8 cellular contexts compared by ENCODE assay signal in the genomic region with DNA sequence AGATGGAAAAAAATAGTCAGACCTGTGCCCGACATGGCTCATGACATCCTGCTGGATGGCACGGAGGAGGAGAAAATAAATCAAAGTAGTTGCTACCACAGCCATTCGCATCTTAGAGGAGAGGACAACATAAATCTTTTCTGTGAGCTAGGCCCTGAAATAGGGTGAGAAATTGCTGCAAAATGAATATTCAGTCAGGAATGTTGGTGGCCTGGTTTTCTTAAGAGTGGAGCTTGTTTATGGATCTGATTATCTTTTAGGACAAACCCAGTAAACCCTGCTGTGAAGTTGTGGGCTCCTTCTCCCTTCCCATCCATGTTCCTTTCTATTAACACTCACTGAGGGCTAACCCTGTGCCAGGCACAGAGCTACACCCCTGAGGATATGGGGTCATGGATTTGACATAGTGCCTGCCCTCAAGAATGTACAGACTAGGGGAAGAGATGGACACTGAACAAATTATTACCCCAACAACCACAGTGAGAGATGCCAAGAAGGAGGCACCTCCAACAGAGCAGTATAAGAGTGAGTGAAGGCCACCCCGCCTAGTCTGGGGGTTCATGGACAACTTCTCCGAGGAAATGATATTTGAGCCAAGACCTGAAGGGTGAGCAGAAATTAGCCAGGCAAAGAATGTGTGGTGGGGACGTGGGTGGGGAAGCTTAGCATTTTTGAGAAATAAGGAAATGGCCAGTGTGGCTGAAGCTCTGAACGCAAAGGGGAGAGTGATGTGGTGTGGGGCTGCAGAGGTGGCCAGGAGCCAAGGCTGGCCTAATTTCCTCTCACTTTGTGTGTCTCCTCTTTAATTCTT.
DNase-seq lines count a peak whose midpoint lies in the region; ATAC-seq and TF ChIP-seq lines count a peak whose summit lies in the region.

No MANE protein-coding gene starts in this region.

- WGBS in body of pancreas, 2 donors = 80 to 82% methylated on average over 7 of the region's 7 CpGs

- POLR2A ChIA-PET in T-cell (lab: Charles Lee) = interaction anchor here in 1 of 2 donors (0.6 kb wide), 1 partner anchor 9 kb away, joined by 5 read pairs; no protein-coding TSS in a partner anchor

- H3K36me3 ChIP-seq in body of pancreas (replicated peaks in 1 of 2; ENCODE audit: insufficient read depth in 1 of 2, low read depth in 2 of 2) = no peaks in the 10 kb centered on the region
- no peaks in the 10 kb centered on the region for H3K36me3 ChIP-seq in MG63

- H3K4me3 Mint-ChIP-seq in nephron (no peak overlapping the region), T-cell (no peak overlapping the region)

- H3K27me3 ChIP-seq in body of pancreas = no peaks in the 10 kb centered on the region
- H3K27me3 ChIP-seq in MG63 = no peaks in the 10 kb centered on the region

- CTCF ChIA-PET in T-cell (lab: Charles Lee) = interaction anchor here (0.6 to 5.0 kb wide), 6 partner anchors 51 to 751 kb away, joined by 3 to 25 read pairs (median 6); no protein-coding TSS in a partner anchor

- peak overlapping the region in 1 of 4 donors; percentile 7 for H3K27ac ChIP-seq in body of pancreas

- TF ChIP-seq CTCF in body of pancreas (IDR thresholded peaks at IDR 0.05) (no peak), nephron (IDR thresholded peaks at IDR 0.05; ENCODE audit: unreplicated experiment in 3 of 3) (no peak)

- no peak for TF ChIP-seq POLR2A in body of pancreas (IDR thresholded peaks at IDR 0.05)

- H3K9me3 Mint-ChIP-seq in nephron = no peaks in the 10 kb centered on the region
- H3K9me3 Mint-ChIP-seq in T-cell = no peaks in the 10 kb centered on the region

- intact Hi-C loops in body of pancreas (cut with DNase I) = no loop called here

- H3K9me3 ChIP-seq in body of pancreas (no peaks in the 10 kb centered on the region), MG63 (no peaks in the 10 kb centered on the region)

- H3K27me3 Mint-ChIP-seq in nephron (ENCODE audit: low read depth) = peaks cover 10% of the 10 kb centered on the region
- H3K27me3 Mint-ChIP-seq in T-cell = peaks cover 0 to 1% of the 10 kb centered on the region in 2 donors

- H3K27ac Mint-ChIP-seq in nephron (peak overlapping the region in 2 of 3 experiments; percentile 17 to 50), T-cell (no peak overlapping the region)

- H3K4me3 ChIP-seq in body of pancreas (no peak overlapping the region), MG63 (no peak overlapping the region)

- peak; percentile 9 for ATAC-seq in body of pancreas
- ATAC-seq in T-cell (replicated peaks in 1 of 4) = no peak

- H3K36me3 Mint-ChIP-seq in nephron (ENCODE audit: low read depth) (no peaks in the 10 kb centered on the region), T-cell (no peaks in the 10 kb centered on the region)

- DNase-seq in A172 (ENCODE audit: low spot score) (peak; percentile 91), HCEC 1CT (peak; percentile 38), body of pancreas (peak in 2 of 4 donors; percentile 12 to 58), 8988T (no peak), T-cell (no peak), MG63 (no peak), NCI-H1092 treated with DMSO at 0.1 percent for 48 hours (lab: John Stamatoyannopoulos, UW) (no peak)

- peaks cover 42% of the 10 kb centered on the region for H3K4me1 Mint-ChIP-seq in nephron
- peaks cover 0 to 8% (median 5%) of the 10 kb centered on the region in 3 donors for H3K4me1 Mint-ChIP-seq in T-cell

- H3K4me1 ChIP-seq in body of pancreas = peaks cover 8% of the 10 kb centered on the region

Comparison
In these comparisons a context has a peak if more than half of its experiments do, and no peak if none do; other contexts are left out.
1. DNase-seq: peak in A172 (single experiment) and HCEC 1CT (single experiment); none in 8988T (single experiment), T-cell (0 of 34), MG63 (single experiment) and NCI-H1092 treated with DMSO at 0.1 percent for 48 hours (single experiment).
2. H3K27ac Mint-ChIP-seq: peak in nephron (2 of 3); none in T-cell (0 of 2).